Comparison of ENCODE assay signal across 20 cellular contexts in the genomic region with DNA sequence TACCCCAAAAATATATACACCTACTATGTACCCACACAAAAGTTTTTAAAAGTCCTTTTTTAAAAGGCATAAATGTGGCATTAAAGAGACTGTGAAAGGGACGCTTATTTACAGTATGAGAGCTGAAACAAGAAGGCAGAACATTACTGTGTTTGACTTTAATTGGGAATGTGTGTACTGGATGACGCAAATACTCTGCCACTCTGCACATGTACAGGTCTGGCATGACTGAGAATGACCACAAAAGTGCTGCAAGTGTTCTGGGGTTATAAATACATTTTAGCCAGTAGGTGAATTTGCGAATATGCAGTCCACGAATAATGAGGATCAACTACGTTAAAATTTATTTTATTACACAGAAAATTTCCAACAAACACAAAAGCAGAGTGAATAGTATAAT.
"Had no signal": no experiment of that assay in that cellular context is flagged by ENCODE, and none has a peak within 500 bp of the region (broad histone marks: within the 10 kb centered on the region; RNA-seq: fewer than 3 reads in every experiment).

No MANE protein-coding gene starts in this region.

- H3K9me3 Mint-ChIP-seq: activated T-cell treated with anti-CD3 and anti-CD28 coated beads, Interleukin-2, amount 50 U/mL, for 24 hours had no signal

- H3K9ac ChIP-seq: parathyroid adenoma had no signal

- H3K27me3 Mint-ChIP-seq: activated CD4-positive, alpha-beta T cell treated with anti-CD3 and anti-CD28 coated beads, Interleukin-2, amount 10 ng/mL, durations not matched to agents 7 days and 5 days; activated T-cell treated with anti-CD3 and anti-CD28 coated beads, Interleukin-2, amount 50 U/mL, for 24 hours; brain had no signal

- DNase-seq: activated CD4-positive, alpha-beta T cell treated with anti-CD3 and anti-CD28 coated beads, Interleukin-2, amount 10 ng/mL, durations not matched to agents 7 days and 5 days; activated CD8-positive, alpha-beta T cell treated with anti-CD3 and anti-CD28 coated beads, Interleukin-2, amount 10 ng/mL, durations not matched to agents 7 days and 5 days; activated naive CD4-positive, alpha-beta T cell treated with anti-CD3 and anti-CD28 coated beads for 36 hours; activated T-cell treated with anti-CD3 and anti-CD28 coated beads, Interleukin-2, amount 50 U/mL, for 24 hours; anterior cingulate cortex; central memory CD4-positive, alpha-beta T cell; colonic mucosa; endodermal cell; lower lobe of right lung; sigmoid colon; spleen; stimulated activated CD8-positive, alpha-beta memory T cell treated with anti-CD3 and anti-CD28 coated beads, Interleukin-4, amount 100 ng/mL, for 48 hours; stimulated activated naive CD4-positive, alpha-beta T cell; tibial artery had no signal

- H3K27me3 ChIP-seq: colonic mucosa, sigmoid colon, spleen, tibial artery had no signal

- H2AFZ ChIP-seq: parathyroid adenoma had no signal

- H3K4me1 Mint-ChIP-seq: endodermal cell, nephron had no signal

- H3K4me3 Mint-ChIP-seq: activated CD4-positive, alpha-beta T cell treated with anti-CD3 and anti-CD28 coated beads, Interleukin-2, amount 10 ng/mL, durations not matched to agents 7 days and 5 days; activated CD8-positive, alpha-beta T cell treated with anti-CD3 and anti-CD28 coated beads, Interleukin-2, amount 10 ng/mL, durations not matched to agents 7 days and 5 days; activated naive CD4-positive, alpha-beta T cell treated with anti-CD3 and anti-CD28 coated beads for 36 hours; activated T-cell treated with anti-CD3 and anti-CD28 coated beads, Interleukin-2, amount 50 U/mL, for 24 hours; brain; endodermal cell; nephron; T-helper 1 cell treated with Interleukin-12 subunit alpha and Interleukin-12 subunit beta and Interleukin-4 antibody, amounts not matched to agents 30 μg/mL and 1 μg/mL, for 36 hours had no signal

- H3K27ac Mint-ChIP-seq: activated CD4-positive, alpha-beta T cell treated with anti-CD3 and anti-CD28 coated beads, Interleukin-2, amount 10 ng/mL, durations not matched to agents 7 days and 5 days; activated CD8-positive, alpha-beta T cell treated with anti-CD3 and anti-CD28 coated beads, Interleukin-2, amount 10 ng/mL, durations not matched to agents 7 days and 5 days; activated naive CD4-positive, alpha-beta T cell treated with anti-CD3 and anti-CD28 coated beads for 36 hours; activated T-cell treated with anti-CD3 and anti-CD28 coated beads, Interleukin-2, amount 50 U/mL, for 24 hours; activated T-helper 2 cell treated with anti-CD3 and anti-CD28 coated beads, Interferon-gamma antibody, Interleukin-2, Interleukin-4, amounts not matched to agents 10 μg/mL and 5 μg/mL and 100 μg/mL, durations not matched to agents 14 hours and 24 hours and 36 hours; endodermal cell; nephron; T-helper 1 cell treated with Interleukin-12 subunit alpha and Interleukin-12 subunit beta and Interleukin-4 antibody, amounts not matched to agents 30 μg/mL and 1 μg/mL, for 36 hours had no signal

- H3K9me3 ChIP-seq: colonic mucosa, sigmoid colon had no signal

- H3K27ac ChIP-seq: colonic mucosa, epithelial cell of prostate, lower lobe of right lung, parathyroid adenoma, spleen, tibial artery had no signal

- H3K4me3 ChIP-seq: colonic mucosa, lower lobe of right lung, sigmoid colon, spleen, tibial artery had no signal

- H3K4me1 ChIP-seq: colonic mucosa, lower lobe of right lung, parathyroid adenoma, tibial artery had no signal

- H3K36me3 ChIP-seq: colonic mucosa had no signal
